ENCODE assay signal across 8 cellular contexts in genomic region chr1:58816747-58817221, GRCh38. TPM values are rescaled to one million over a fixed set of nuclear protein-coding genes. Genes with fewer than 3 reads are reported as not detected.
A peak's percentile ranks its signal among the peaks of the same experiment; 100 is the strongest.
DNase-seq lines count a peak whose midpoint lies in the region; ATAC-seq and TF ChIP-seq lines count a peak whose summit lies in the region.

No MANE protein-coding gene starts in this region.

- H3K27me3 Mint-ChIP-seq in stimulated activated naive CD8-positive, alpha-beta T cell treated with anti-CD3 and anti-CD28 coated beads, Interleukin-15, amount 100 ng/mL, for 72 hours = no peaks in the 10 kb centered on the region

- H3K4me1 Mint-ChIP-seq in stimulated activated naive CD8-positive, alpha-beta T cell treated with anti-CD3 and anti-CD28 coated beads, Interleukin-15, amount 100 ng/mL, for 72 hours = peaks cover 50% of the 10 kb centered on the region

- H3K27ac ChIP-seq in VCaP (peak overlapping the region; percentile 79), hepatocyte (peak overlapping the region; percentile 94)

- H3K4me3 ChIP-seq in hepatocyte = no peak overlapping the region

- peak overlapping the region; percentile 83 to 95 for H3K27ac Mint-ChIP-seq in stimulated activated naive CD8-positive, alpha-beta T cell treated with anti-CD3 and anti-CD28 coated beads, Interleukin-15, amount 100 ng/mL, for 72 hours

- peaks cover 33% of the 10 kb centered on the region for H3K4me1 ChIP-seq in hepatocyte (ENCODE audit: insufficient read depth)

- no peaks in the 10 kb centered on the region for H3K27me3 ChIP-seq in hepatocyte

- no peaks in the 10 kb centered on the region for H3K79me2 ChIP-seq in hepatocyte

- 59% methylated on average over 4 of the region's 4 CpGs for WGBS in hepatocyte (ENCODE audit: low lambda C conversion rate, missing lambda C conversion rate)

- H3K4me2 ChIP-seq in hepatocyte = peak overlapping the region; percentile 83

- DNase-seq in NCI-H446 (lab: John Stamatoyannopoulos, UW) (peak; percentile 10 to 44), NCI-H446 treated with DMSO at 0.1 percent for 48 hours (lab: John Stamatoyannopoulos, UW) (no peak), hepatocyte (ENCODE audit: low spot score) (no peak), DMS153 (lab: John Stamatoyannopoulos, UW) (no peak)
- no peak for DNase-seq in stimulated activated naive CD8-positive, alpha-beta T cell treated with anti-CD3 and anti-CD28 coated beads, Interleukin-15, amount 100 ng/mL, for 72 hours
- no peak for DNase-seq in NK-92 treated with Interleukin-12 subunit alpha and Interleukin-12 subunit beta, amount 100 ng/mL, for 24 hours (lab: John Stamatoyannopoulos, UW)

- no peaks in the 10 kb centered on the region for H3K9me3 Mint-ChIP-seq in stimulated activated naive CD8-positive, alpha-beta T cell treated with anti-CD3 and anti-CD28 coated beads, Interleukin-15, amount 100 ng/mL, for 72 hours

- H3K4me3 Mint-ChIP-seq in stimulated activated naive CD8-positive, alpha-beta T cell treated with anti-CD3 and anti-CD28 coated beads, Interleukin-15, amount 100 ng/mL, for 72 hours = peak overlapping the region; percentile 87 to 90

- ATAC-seq in stimulated activated naive CD8-positive, alpha-beta T cell treated with anti-CD3 and anti-CD28 coated beads, Interleukin-15, amount 100 ng/mL, for 72 hours = no peak
- no peak for ATAC-seq in HG03280 (IDR thresholded peaks at IDR 0.05; ENCODE audit: unreplicated experiment)

- TF ChIP-seq CTCF in VCaP (conservative IDR thresholded peaks at IDR 0.05) (no peak), hepatocyte (IDR thresholded peaks at IDR 0.05; ENCODE audit: poor library complexity) (no peak)

- H3K9me3 ChIP-seq in hepatocyte (ENCODE audit: low read depth) = no peaks in the 10 kb centered on the region

- no peaks in the 10 kb centered on the region for H3K36me3 ChIP-seq in hepatocyte (replicated peaks; ENCODE audit: insufficient read depth, low read depth)

- H4K20me1 ChIP-seq in hepatocyte (ENCODE audit: insufficient read depth, poor library complexity, severe bottlenecking) = no peaks in the 10 kb centered on the region

- H2AFZ ChIP-seq in hepatocyte = peak overlapping the region; percentile 27

- no peaks in the 10 kb centered on the region for H3K9me2 ChIP-seq in hepatocyte (replicated peaks; ENCODE audit: insufficient read depth)

RNA-seq across cellular contexts. Expression of gene JUN, which starts 32.9 kb away (rescaled TPM):
- total RNA-seq in hepatocyte = 289 and 351 TPM in 2 replicates
- polyA plus RNA-seq in hepatocyte = 170 and 189 TPM in 2 replicates

Comparison
In these comparisons a context has a peak if more than half of its experiments do, and no peak if none do; other contexts are left out.
1. DNase-seq: peak in NCI-H446 (2 of 2); none in NCI-H446 treated with DMSO at 0.1 percent for 48 hours (single experiment), hepatocyte (single experiment), stimulated activated naive CD8-positive, alpha-beta T cell treated with anti-CD3 and anti-CD28 coated beads, Interleukin-15, amount 100 ng/mL, for 72 hours (0 of 2), NK-92 treated with Interleukin-12 subunit alpha and Interleukin-12 subunit beta, amount 100 ng/mL, for 24 hours (single experiment) and DMS153 (single experiment).